8 cellular contexts compared by ENCODE assay signal in the genomic region with DNA sequence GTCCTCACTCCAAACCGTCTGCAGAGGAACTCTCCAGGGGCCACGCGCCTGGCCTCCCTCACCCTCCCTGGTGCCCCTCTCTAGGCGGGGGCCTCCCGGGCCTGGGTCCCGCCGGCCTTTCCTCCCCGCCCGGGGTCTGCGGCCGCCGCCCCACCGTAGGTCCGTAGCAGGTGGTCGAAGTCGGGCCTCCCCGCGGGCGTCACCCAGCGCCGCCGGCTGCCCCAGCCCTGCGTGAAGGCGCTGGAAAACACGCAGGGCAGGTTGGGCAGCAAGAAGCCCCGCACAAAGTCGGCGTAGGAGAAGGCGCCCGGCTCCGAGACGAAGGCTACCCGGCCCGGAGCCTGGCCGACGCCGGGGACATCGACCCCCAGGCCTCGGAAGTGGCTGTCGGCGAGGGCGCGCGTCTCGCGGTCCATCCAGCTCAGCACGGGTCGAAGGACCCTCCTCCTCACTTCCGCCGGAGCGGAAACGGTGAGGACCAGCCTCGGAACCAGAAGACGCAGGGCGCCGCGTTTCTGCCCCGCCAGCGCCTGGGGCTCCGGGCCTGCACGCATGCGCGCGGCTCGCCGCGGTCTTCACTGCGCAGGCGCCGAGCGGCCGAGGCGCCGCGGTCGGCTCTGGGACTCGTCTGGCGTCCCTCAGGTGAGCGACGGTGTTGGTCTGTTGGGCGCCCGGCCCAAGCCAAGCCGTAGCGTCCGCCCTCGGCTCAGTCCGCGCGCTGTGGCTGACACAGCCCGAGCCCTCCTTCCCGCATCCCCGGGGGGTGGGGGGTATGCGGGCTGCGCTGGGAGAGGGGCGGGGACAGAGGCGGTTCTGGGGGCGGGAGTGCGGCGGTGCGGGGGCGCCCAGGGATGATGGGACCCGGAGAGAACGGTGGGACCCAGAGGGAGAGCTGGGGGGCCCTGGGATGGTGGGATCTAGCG. TPM values are rescaled to one million over a fixed set of nuclear protein-coding genes. Genes with fewer than 3 reads are reported as not detected.
DNase-seq lines count a peak whose midpoint lies in the region; ATAC-seq and TF ChIP-seq lines count a peak whose summit lies in the region.

JMJD4 (minus strand) TSS at position 445 of the 923 bp plus-strand sequence; CDS start at position 416, 29 bp downstream.
A gene with protein sequence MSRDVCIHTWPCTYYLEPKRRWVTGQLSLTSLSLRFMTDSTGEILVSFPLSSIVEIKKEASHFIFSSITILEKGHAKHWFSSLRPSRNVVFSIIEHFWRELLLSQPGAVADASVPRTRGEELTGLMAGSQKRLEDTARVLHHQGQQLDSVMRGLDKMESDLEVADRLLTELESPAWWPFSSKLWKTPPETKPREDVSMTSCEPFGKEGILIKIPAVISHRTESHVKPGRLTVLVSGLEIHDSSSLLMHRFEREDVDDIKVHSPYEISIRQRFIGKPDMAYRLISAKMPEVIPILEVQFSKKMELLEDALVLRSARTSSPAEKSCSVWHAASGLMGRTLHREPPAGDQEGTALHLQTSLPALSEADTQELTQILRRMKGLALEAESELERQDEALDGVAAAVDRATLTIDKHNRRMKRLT (plus strand): TSS at position 578 of the 923 bp plus-strand sequence. CDS start 12,302 bp downstream, outside the sequence.

- H3K27me3 Mint-ChIP-seq in activated CD4-positive, alpha-beta T cell treated with anti-CD3 and anti-CD28 coated beads, Interleukin-2, amount 10 ng/mL, durations not matched to agents 7 days and 5 days, result no peaks in the 10 kb centered on the region

- ATAC-seq in GM19324 (IDR thresholded peaks at IDR 0.05; ENCODE audit: low FRiP score, unreplicated experiment) (peak; percentile 97), HG03460 (IDR thresholded peaks at IDR 0.05; ENCODE audit: unreplicated experiment) (peak; percentile 93), left lobe of liver (peak; percentile 86)

- DNase-seq in BJ (ENCODE audit: low read depth) (peak; percentile 23), NCI-H526 treated with DMSO at 0.1 percent for 48 hours (lab: John Stamatoyannopoulos, UW) (peak; percentile 64), cortex of kidney (lab: John Stamatoyannopoulos, UW) (peak; percentile 64), left lobe of liver (ENCODE audit: low spot score) (peak; percentile 94)
- DNase-seq in activated CD4-positive, alpha-beta T cell treated with anti-CD3 and anti-CD28 coated beads, Interleukin-2, amount 10 ng/mL, durations not matched to agents 7 days and 5 days, result peak; percentile 93
- peak; percentile 91 to 93 for DNase-seq in stimulated activated CD4-positive, alpha-beta T cell treated with anti-CD3 and anti-CD28 coated beads, Interleukin-2, amount 100 ng/mL, for 24 hours

- H3K27me3 ChIP-seq in BJ (ENCODE audit: control insufficient read depth, insufficient read depth, low read length), result no peaks in the 10 kb centered on the region

- CTCF ChIA-PET in BJ (lab: Yijun Ruan, JAX), result interaction anchor here (0.8 to 1.3 kb wide), 3 partner anchors 24 to 211 kb away, joined by 3 to 5 read pairs (median 3); no protein-coding TSS in a partner anchor
- CTCF ChIA-PET in activated CD4-positive, alpha-beta T cell treated with anti-CD3 and anti-CD28 coated beads, Interleukin-2, amount 10 ng/mL, durations not matched to agents 7 days and 5 days (lab: Charles Lee), result no interaction called here

- H3K9me3 Mint-ChIP-seq in activated CD4-positive, alpha-beta T cell treated with anti-CD3 and anti-CD28 coated beads, Interleukin-2, amount 10 ng/mL, durations not matched to agents 7 days and 5 days, result no peaks in the 10 kb centered on the region

- H3K36me3 Mint-ChIP-seq in activated CD4-positive, alpha-beta T cell treated with anti-CD3 and anti-CD28 coated beads, Interleukin-2, amount 10 ng/mL, durations not matched to agents 7 days and 5 days (ENCODE audit: low read depth), result peaks cover 5% of the 10 kb centered on the region

- POLR2A ChIA-PET in BJ (lab: Charles Lee), result no interaction called here
- POLR2A ChIA-PET in activated CD4-positive, alpha-beta T cell treated with anti-CD3 and anti-CD28 coated beads, Interleukin-2, amount 10 ng/mL, durations not matched to agents 7 days and 5 days (lab: Charles Lee), result interaction anchor here (1.1 kb wide), 1 partner anchor 215 kb away, joined by 9 read pairs; no protein-coding TSS in a partner anchor

- H3K4me3 ChIP-seq in BJ (ENCODE audit: low read depth, low read length), result peak within 1 kb of the TSS; percentile 96

- H3K27ac Mint-ChIP-seq in activated CD4-positive, alpha-beta T cell treated with anti-CD3 and anti-CD28 coated beads, Interleukin-2, amount 10 ng/mL, durations not matched to agents 7 days and 5 days, result peak within 1 kb of the TSS; percentile 87

- H3K36me3 ChIP-seq in BJ (ENCODE audit: control insufficient read depth, insufficient read depth, low read length), result peaks cover 18% of the 10 kb centered on the region

- H3K4me1 Mint-ChIP-seq in activated CD4-positive, alpha-beta T cell treated with anti-CD3 and anti-CD28 coated beads, Interleukin-2, amount 10 ng/mL, durations not matched to agents 7 days and 5 days, result peaks cover 39% of the 10 kb centered on the region

- TF ChIP-seq CTCF in BJ (IDR thresholded peaks at IDR 0.05; ENCODE audit: insufficient read depth, low read depth, low read length), result no peak

- peak within 1 kb of the TSS; percentile 89 for H3K4me3 Mint-ChIP-seq in activated CD4-positive, alpha-beta T cell treated with anti-CD3 and anti-CD28 coated beads, Interleukin-2, amount 10 ng/mL, durations not matched to agents 7 days and 5 days

RNA-seq across cellular contexts. Expression of gene JMJD4, which starts in this region (rescaled TPM):
- 18.6 and 20.5 TPM in 2 replicates for polyA plus RNA-seq in BJ (2011; rRNA removed)
- polyA minus RNA-seq in BJ (2011; rRNA and poly(A)+ RNA removed), result 35.8 and 48.1 TPM in 2 replicates
- 10 to 100 TPM; 15.4 to 20.0 TPM for total RNA-seq in activated CD4-positive, alpha-beta T cell treated with anti-CD3 and anti-CD28 coated beads, Interleukin-2, amount 10 ng/mL, durations not matched to agents 7 days and 5 days
- 10.3 TPM for total RNA-seq in left lobe of liver

RNA-seq across cellular contexts. Expression of the second gene that starts in this region (rescaled TPM):
- 24.7 and 32.8 TPM in 2 replicates for polyA plus RNA-seq in BJ (2011; rRNA removed)
- polyA minus RNA-seq in BJ (2011; rRNA and poly(A)+ RNA removed), result 19.3 and 20.0 TPM in 2 replicates
- total RNA-seq in activated CD4-positive, alpha-beta T cell treated with anti-CD3 and anti-CD28 coated beads, Interleukin-2, amount 10 ng/mL, durations not matched to agents 7 days and 5 days, result 10 to 100 TPM; 30.3 TPM
- 35.8 TPM for total RNA-seq in left lobe of liver

Comparison
In these comparisons a context has a peak if more than half of its experiments do, and no peak if none do; other contexts are left out.
1. Peak in every context shown above with its lines: DNase-seq, ATAC-seq and H3K4me3 ChIP-seq.
2. DNase-seq: peak in every context shown above with its lines; median percentile 94 in left lobe of liver; 93 in activated CD4-positive, alpha-beta T cell treated with anti-CD3 and anti-CD28 coated beads, Interleukin-2, amount 10 ng/mL, durations not matched to agents 7 days and 5 days; 92 in stimulated activated CD4-positive, alpha-beta T cell treated with anti-CD3 and anti-CD28 coated beads, Interleukin-2, amount 100 ng/mL, for 24 hours; 64 in NCI-H526 treated with DMSO at 0.1 percent for 48 hours; 64 in cortex of kidney; 23 in BJ.